2 cellular contexts compared by ENCODE assay signal in the genomic region with DNA sequence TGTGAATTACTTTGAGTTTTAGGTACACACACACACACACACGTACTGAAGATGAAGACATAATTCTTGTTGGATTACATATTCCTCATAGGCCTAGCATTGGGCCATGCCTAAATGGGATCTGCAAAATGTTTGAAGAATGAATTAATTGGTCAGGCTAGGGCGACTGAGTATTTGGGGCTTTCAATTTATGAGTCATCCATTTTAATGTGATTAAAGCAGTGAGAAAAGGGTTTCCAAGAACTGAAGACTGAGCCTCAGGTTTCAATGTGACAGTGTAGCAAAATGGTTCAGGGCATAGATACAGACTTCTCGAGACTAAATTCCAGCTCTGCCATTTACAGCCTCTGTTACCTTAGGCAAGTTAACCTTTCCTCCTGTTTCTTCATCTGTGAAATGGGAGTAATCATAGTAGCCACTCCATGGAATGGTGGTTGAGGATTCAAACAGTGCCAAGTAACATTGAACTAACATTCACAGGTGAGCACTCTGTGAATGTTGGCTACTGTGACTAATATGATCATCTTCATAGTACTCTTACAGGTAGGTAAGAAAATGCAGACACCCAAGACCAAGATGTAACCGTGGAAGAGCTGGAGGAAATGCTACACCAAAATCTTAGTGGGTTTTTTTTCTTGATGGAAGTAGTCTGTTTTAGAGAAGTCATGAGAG.
TF ChIP-seq lines count a peak whose summit lies in the region.

No MANE protein-coding gene starts in this region.

TF ChIP-seq in SK-N-SH treated with all-trans-retinoic acid at 6 μM for 48 hours, 23 proteins besides CTCF, POLR2A, EP300 and RAD21 (continued from another document):
- TF ChIP-seq, protein P1, sequence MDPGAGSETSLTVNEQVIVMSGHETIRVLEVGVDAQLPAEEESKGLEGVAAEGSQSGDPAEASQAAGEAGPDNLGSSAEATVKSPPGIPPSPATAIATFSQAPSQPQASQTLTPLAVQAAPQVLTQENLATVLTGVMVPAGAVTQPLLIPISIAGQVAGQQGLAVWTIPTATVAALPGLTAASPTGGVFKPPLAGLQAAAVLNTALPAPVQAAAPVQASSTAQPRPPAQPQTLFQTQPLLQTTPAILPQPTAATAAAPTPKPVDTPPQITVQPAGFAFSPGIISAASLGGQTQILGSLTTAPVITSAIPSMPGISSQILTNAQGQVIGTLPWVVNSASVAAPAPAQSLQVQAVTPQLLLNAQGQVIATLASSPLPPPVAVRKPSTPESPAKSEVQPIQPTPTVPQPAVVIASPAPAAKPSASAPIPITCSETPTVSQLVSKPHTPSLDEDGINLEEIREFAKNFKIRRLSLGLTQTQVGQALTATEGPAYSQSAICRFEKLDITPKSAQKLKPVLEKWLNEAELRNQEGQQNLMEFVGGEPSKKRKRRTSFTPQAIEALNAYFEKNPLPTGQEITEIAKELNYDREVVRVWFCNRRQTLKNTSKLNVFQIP (CRISPR knock-in tag; IDR thresholded peaks at IDR 0.05; ENCODE audit: borderline replicate concordance, low read depth) = 0 out of 2 replicates have a peak, but pooled peaks have one; percentile 13
- TF ChIP-seq, protein P2, sequence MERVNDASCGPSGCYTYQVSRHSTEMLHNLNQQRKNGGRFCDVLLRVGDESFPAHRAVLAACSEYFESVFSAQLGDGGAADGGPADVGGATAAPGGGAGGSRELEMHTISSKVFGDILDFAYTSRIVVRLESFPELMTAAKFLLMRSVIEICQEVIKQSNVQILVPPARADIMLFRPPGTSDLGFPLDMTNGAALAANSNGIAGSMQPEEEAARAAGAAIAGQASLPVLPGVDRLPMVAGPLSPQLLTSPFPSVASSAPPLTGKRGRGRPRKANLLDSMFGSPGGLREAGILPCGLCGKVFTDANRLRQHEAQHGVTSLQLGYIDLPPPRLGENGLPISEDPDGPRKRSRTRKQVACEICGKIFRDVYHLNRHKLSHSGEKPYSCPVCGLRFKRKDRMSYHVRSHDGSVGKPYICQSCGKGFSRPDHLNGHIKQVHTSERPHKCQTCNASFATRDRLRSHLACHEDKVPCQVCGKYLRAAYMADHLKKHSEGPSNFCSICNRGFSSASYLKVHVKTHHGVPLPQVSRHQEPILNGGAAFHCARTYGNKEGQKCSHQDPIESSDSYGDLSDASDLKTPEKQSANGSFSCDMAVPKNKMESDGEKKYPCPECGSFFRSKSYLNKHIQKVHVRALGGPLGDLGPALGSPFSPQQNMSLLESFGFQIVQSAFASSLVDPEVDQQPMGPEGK (CRISPR knock-in tag; IDR thresholded peaks at IDR 0.05; ENCODE audit: borderline replicate concordance) = 0 out of 2 replicates have a peak, but pooled peaks have one; percentile 17
- TF ChIP-seq ZNF70 (CRISPR knock-in tag; IDR thresholded peaks at IDR 0.05) (no peak), PPARA (CRISPR knock-in tag; IDR thresholded peaks at IDR 0.05; ENCODE audit: borderline replicate concordance) (no peak), ISL1 (CRISPR knock-in tag; IDR thresholded peaks at IDR 0.05) (peak; percentile 87), ZNF8 (CRISPR knock-in tag; IDR thresholded peaks at IDR 0.05) (no peak), ZFP3 (CRISPR knock-in tag; IDR thresholded peaks at IDR 0.05) (0 out of 2 replicates have a peak, but pooled peaks have one; percentile 52), ESRRG (CRISPR knock-in tag; IDR thresholded peaks at IDR 0.05) (no peak), BACH2 (CRISPR knock-in tag; IDR thresholded peaks at IDR 0.05; ENCODE audit: borderline replicate concordance) (no peak), TCF4 (CRISPR knock-in tag; IDR thresholded peaks at IDR 0.05; ENCODE audit: borderline replicate concordance) (no peak), SNAI2 (CRISPR knock-in tag; IDR thresholded peaks at IDR 0.05) (0 out of 2 replicates have a peak, but pooled peaks have one; percentile 18)

TF ChIP-seq in GM12878, 131 proteins besides CTCF, POLR2A, EP300 and RAD21 (continued from another document):
- TF ChIP-seq, protein P3, sequence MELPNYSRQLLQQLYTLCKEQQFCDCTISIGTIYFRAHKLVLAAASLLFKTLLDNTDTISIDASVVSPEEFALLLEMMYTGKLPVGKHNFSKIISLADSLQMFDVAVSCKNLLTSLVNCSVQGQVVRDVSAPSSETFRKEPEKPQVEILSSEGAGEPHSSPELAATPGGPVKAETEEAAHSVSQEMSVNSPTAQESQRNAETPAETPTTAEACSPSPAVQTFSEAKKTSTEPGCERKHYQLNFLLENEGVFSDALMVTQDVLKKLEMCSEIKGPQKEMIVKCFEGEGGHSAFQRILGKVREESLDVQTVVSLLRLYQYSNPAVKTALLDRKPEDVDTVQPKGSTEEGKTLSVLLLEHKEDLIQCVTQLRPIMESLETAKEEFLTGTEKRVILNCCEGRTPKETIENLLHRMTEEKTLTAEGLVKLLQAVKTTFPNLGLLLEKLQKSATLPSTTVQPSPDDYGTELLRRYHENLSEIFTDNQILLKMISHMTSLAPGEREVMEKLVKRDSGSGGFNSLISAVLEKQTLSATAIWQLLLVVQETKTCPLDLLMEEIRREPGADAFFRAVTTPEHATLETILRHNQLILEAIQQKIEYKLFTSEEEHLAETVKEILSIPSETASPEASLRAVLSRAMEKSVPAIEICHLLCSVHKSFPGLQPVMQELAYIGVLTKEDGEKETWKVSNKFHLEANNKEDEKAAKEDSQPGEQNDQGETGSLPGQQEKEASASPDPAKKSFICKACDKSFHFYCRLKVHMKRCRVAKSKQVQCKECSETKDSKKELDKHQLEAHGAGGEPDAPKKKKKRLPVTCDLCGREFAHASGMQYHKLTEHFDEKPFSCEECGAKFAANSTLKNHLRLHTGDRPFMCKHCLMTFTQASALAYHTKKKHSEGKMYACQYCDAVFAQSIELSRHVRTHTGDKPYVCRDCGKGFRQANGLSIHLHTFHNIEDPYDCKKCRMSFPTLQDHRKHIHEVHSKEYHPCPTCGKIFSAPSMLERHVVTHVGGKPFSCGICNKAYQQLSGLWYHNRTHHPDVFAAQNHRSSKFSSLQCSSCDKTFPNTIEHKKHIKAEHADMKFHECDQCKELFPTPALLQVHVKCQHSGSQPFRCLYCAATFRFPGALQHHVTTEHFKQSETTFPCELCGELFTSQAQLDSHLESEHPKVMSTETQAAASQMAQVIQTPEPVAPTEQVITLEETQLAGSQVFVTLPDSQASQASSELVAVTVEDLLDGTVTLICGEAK (IDR thresholded peaks at IDR 0.05; ENCODE audit: borderline replicate concordance) = no peak
- TF ChIP-seq, protein P4, sequence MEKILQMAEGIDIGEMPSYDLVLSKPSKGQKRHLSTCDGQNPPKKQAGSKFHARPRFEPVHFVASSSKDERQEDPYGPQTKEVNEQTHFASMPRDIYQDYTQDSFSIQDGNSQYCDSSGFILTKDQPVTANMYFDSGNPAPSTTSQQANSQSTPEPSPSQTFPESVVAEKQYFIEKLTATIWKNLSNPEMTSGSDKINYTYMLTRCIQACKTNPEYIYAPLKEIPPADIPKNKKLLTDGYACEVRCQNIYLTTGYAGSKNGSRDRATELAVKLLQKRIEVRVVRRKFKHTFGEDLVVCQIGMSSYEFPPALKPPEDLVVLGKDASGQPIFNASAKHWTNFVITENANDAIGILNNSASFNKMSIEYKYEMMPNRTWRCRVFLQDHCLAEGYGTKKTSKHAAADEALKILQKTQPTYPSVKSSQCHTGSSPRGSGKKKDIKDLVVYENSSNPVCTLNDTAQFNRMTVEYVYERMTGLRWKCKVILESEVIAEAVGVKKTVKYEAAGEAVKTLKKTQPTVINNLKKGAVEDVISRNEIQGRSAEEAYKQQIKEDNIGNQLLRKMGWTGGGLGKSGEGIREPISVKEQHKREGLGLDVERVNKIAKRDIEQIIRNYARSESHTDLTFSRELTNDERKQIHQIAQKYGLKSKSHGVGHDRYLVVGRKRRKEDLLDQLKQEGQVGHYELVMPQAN (conservative IDR thresholded peaks at IDR 0.05) = no peak
TF ChIP-seq in GM12878: peak in this region for 0.
